Comparison of ENCODE assay signal across 12 cellular contexts in genomic region chr2:173218331-173219056, GRCh38.
DNase-seq lines count a peak whose midpoint lies in the region; ATAC-seq, FAIRE-seq and TF ChIP-seq lines count a peak whose summit lies in the region.
"Had no signal": no experiment of that assay in that cellular context is flagged by ENCODE, and none has a peak within 500 bp of the region (broad histone marks: within the 10 kb centered on the region; RNA-seq: fewer than 3 reads in every experiment).

No MANE protein-coding gene starts in this region.

- H3K27me3 ChIP-seq in H1 (replicated peaks in 1 of 4; ENCODE audit: control insufficient read depth in 3 of 4, extremely low read depth in 1 of 4, insufficient read depth in 3 of 4, low read length in 3 of 4): no peaks in the 10 kb centered on the region
- no peaks in the 10 kb centered on the region for H3K27me3 ChIP-seq in lower lobe of right lung (ENCODE audit: low read depth)

- H3K23ac ChIP-seq in H1 (ENCODE audit: insufficient read length): no peak overlapping the region

- H3K9me3 ChIP-seq in A549 (no peaks in the 10 kb centered on the region), H1 (ENCODE audit: insufficient read depth in 2 of 2, low read depth in 1 of 2, low read length in 1 of 2) (no peaks in the 10 kb centered on the region), lower lobe of right lung (no peaks in the 10 kb centered on the region)

- no peak overlapping the region for H4K91ac ChIP-seq in H1 (replicated peaks; ENCODE audit: insufficient read length, low read length)

- H4K20me1 ChIP-seq in H1 (replicated peaks in 1 of 2; ENCODE audit: control insufficient read depth in 1 of 2, insufficient read depth in 2 of 2, low read length in 2 of 2): no peaks in the 10 kb centered on the region

- H3K79me1 ChIP-seq in H1 (ENCODE audit: low read depth, low read length): no peaks in the 10 kb centered on the region

- H3K4me1 ChIP-seq in A549: peaks cover 7% of the 10 kb centered on the region; the same call in 1 of the 3 replicates
- peaks cover 0 to 7% (median 2%) of the 10 kb centered on the region in 4 experiments; a peak in 5 of 7 replicates for H3K4me1 ChIP-seq in H1 (replicated peaks in 1 of 4; ENCODE audit: control insufficient read depth in 3 of 4, insufficient read depth in 4 of 4, low read length in 3 of 4)
- peaks cover 12% of the 10 kb centered on the region for H3K4me1 ChIP-seq in lower lobe of right lung

- intact Hi-C loops in lower lobe of right lung (cut with DNase I): no loop called here

- peaks cover 3 to 9% of the 10 kb centered on the region in 2 donors for H3K4me1 Mint-ChIP-seq in natural killer cell treated with Interleukin-12 subunit alpha and Interleukin-12 subunit beta and Interleukin-15 and Interleukin-18, amount 100 ng/mL, for 72 hours (ENCODE audit: low read depth in 2 of 2)
- H3K4me1 Mint-ChIP-seq: B cell had no signal

- H3K14ac ChIP-seq in H1 (ENCODE audit: insufficient read length): no peak overlapping the region

- no peak overlapping the region for H2AK5ac ChIP-seq in H1 (ENCODE audit: low read depth, low read length)

- no peak overlapping the region for H3K4ac ChIP-seq in H1 (replicated peaks; ENCODE audit: insufficient read length, low read depth, low read length)

- POLR2A ChIA-PET in A549 (lab: Yijun Ruan, JAX) (no interaction called here), H1 (lab: Charles Lee; ENCODE audit: partially characterized antibody) (interaction anchor here (1.2 kb wide), 1 partner anchor 11 kb away, joined by 4 read pairs; no protein-coding TSS in a partner anchor)

- H3K9ac ChIP-seq in H1 (replicated peaks in 1 of 4; ENCODE audit: extremely low read depth in 1 of 4, low read depth in 3 of 4, low read length in 3 of 4): no peak overlapping the region

- CTCF ChIA-PET in A549 (lab: Yijun Ruan, JAX) (interaction anchor here (0.8 to 16.4 kb wide), 6 partner anchors 7 to 412 kb away, joined by 3 to 395 read pairs (median 4); no protein-coding TSS in a partner anchor), H1 (lab: Charles Lee; ENCODE audit: partially characterized antibody) (interaction anchor here (0.7 to 14.7 kb wide), 10 partner anchors 8 to 349 kb away, joined by 3 to 227 read pairs (median 4); no protein-coding TSS in a partner anchor)

- no peak overlapping the region for H2BK12ac ChIP-seq in H1 (ENCODE audit: low read depth, low read length)

- no peaks in the 10 kb centered on the region for H3K23me2 ChIP-seq in H1 (ENCODE audit: low read depth, low read length)

- TF ChIP-seq POLR2A in A549 (IDR thresholded peaks at IDR 0.05; ENCODE audit: low read length) (no peak), H1 (IDR thresholded peaks at IDR 0.05; ENCODE audit: control extremely low read depth in 1 of 2, low read depth in 2 of 2, low read length in 2 of 2) (no peak)

- H3K36me3 ChIP-seq in H1 (ENCODE audit: control insufficient read depth in 2 of 4, insufficient read depth in 4 of 4, low read length in 3 of 4) (no peaks in the 10 kb centered on the region), lower lobe of right lung (no peaks in the 10 kb centered on the region)

- H4K8ac ChIP-seq in H1 (ENCODE audit: extremely low read depth, insufficient read depth, low read length): no peak overlapping the region

- H3K27ac ChIP-seq in A549 (no peak overlapping the region), H1 (ENCODE audit: low read depth, low read length) (no peak overlapping the region), lower lobe of right lung (peak overlapping the region; percentile 5)

- no peak overlapping the region for H3K18ac ChIP-seq in H1 (ENCODE audit: extremely low read depth, low read length)

- no peak overlapping the region for H3K4me3 ChIP-seq in A549
- H3K4me3 ChIP-seq in H1 (ENCODE audit: extremely low read depth in 1 of 4, insufficient read depth in 2 of 4, low read depth in 3 of 4, low read length in 4 of 4): no peak overlapping the region
- no peak overlapping the region for H3K4me3 ChIP-seq in lower lobe of right lung

- no peak for TF ChIP-seq RAD21 in A549 (conservative IDR thresholded peaks at IDR 0.05 in 1 of 2, IDR thresholded peaks at IDR 0.05 in 1 of 2)
- no peak for TF ChIP-seq RAD21 in H1 (IDR thresholded peaks at IDR 0.05 in 1 of 2, conservative IDR thresholded peaks at IDR 0.05 in 1 of 2; ENCODE audit: low read depth in 2 of 2, low read length in 2 of 2)

- ATAC-seq in A549 (no peak), lower lobe of right lung (peak in 1 of 2 donors; percentile 81), GM21786 (IDR thresholded peaks at IDR 0.05; ENCODE audit: unreplicated experiment) (no peak)
- ATAC-seq in activated CD4-positive, CD25-positive, alpha-beta regulatory T cell treated with anti-CD3 and anti-CD28 coated beads, Interleukin-2, amount 50 U/mL, for 24 hours: no peak
- no peak for ATAC-seq in natural killer cell treated with Interleukin-12 subunit alpha and Interleukin-12 subunit beta and Interleukin-15 and Interleukin-18, amount 100 ng/mL, for 72 hours

- no peak for TF ChIP-seq EP300 in A549 (IDR thresholded peaks at IDR 0.05)
- no peak for TF ChIP-seq EP300 in H1 (IDR thresholded peaks at IDR 0.05; ENCODE audit: borderline replicate concordance in 1 of 2, low read depth in 2 of 2, low read length in 2 of 2)

- no peak overlapping the region for H2BK5ac ChIP-seq in H1 (ENCODE audit: low read depth, low read length)

- DNase-seq in A549 (ENCODE audit: low read depth in 1 of 2, low spot score in 1 of 2) (no peak), HuH-7.5 (ENCODE audit: low spot score) (peak; percentile 33), H1 (ENCODE audit: low read depth in 1 of 2, low spot score in 2 of 2) (no peak), lower lobe of right lung (no peak), cerebellar cortex (ENCODE audit: low spot score) (no peak)
- DNase-seq in natural killer cell treated with Interleukin-12 subunit alpha and Interleukin-12 subunit beta and Interleukin-15 and Interleukin-18, amount 100 ng/mL, for 72 hours (ENCODE audit: low spot score): no peak
- DNase-seq: activated CD4-positive, CD25-positive, alpha-beta regulatory T cell; activated naive CD4-positive, alpha-beta T cell treated with Interleukin-2 at 50 U/mL for 16 hours; Karpas-422 had no signal

- H3K36me3 Mint-ChIP-seq in natural killer cell treated with Interleukin-12 subunit alpha and Interleukin-12 subunit beta and Interleukin-15 and Interleukin-18, amount 100 ng/mL, for 72 hours: no peaks in the 10 kb centered on the region

- no peaks in the 10 kb centered on the region for H3K9me3 Mint-ChIP-seq in natural killer cell treated with Interleukin-12 subunit alpha and Interleukin-12 subunit beta and Interleukin-15 and Interleukin-18, amount 100 ng/mL, for 72 hours

- 79% methylated on average over 6 of the region's 6 CpGs for WGBS in A549 (ENCODE audit: missing lambda C conversion rate)
- 58% methylated on average over 6 of the region's 6 CpGs; no CpG with 5 or more reads in 1 of the 2 experiments for WGBS in H1 (ENCODE audit: extremely low coverage in 1 of 2, insufficient coverage in 1 of 2, insufficient read length in 1 of 2, insufficient replicate concordance in 2 of 2, low coverage in 1 of 2, low lambda C conversion rate in 2 of 2, missing lambda C conversion rate in 1 of 2), 2 experiments

- no peak overlapping the region for H2BK120ac ChIP-seq in H1 (replicated peaks; ENCODE audit: low read depth, low read length)

- no peaks in the 10 kb centered on the region for H3K79me2 ChIP-seq in H1 (ENCODE audit: control insufficient read depth in 1 of 2, insufficient read depth in 2 of 2, low read length in 2 of 2)

- no peak overlapping the region for H3K4me3 Mint-ChIP-seq in natural killer cell treated with Interleukin-12 subunit alpha and Interleukin-12 subunit beta and Interleukin-15 and Interleukin-18, amount 100 ng/mL, for 72 hours
- H3K4me3 Mint-ChIP-seq: B cell had no signal

- H3K27me3 Mint-ChIP-seq in natural killer cell treated with Interleukin-12 subunit alpha and Interleukin-12 subunit beta and Interleukin-15 and Interleukin-18, amount 100 ng/mL, for 72 hours: no peaks in the 10 kb centered on the region
- H3K27me3 Mint-ChIP-seq: B cell had no signal

- FAIRE-seq in A549 (lab: Jason Lieb, UNC): no peak
- peak; percentile 57 for FAIRE-seq in H1 (lab: Jason Lieb, UNC)

- no peak overlapping the region for H3K27ac Mint-ChIP-seq in natural killer cell treated with Interleukin-12 subunit alpha and Interleukin-12 subunit beta and Interleukin-15 and Interleukin-18, amount 100 ng/mL, for 72 hours
- H3K27ac Mint-ChIP-seq: B cell had no signal

- no peak overlapping the region for H3K56ac ChIP-seq in H1 (replicated peaks; ENCODE audit: insufficient read length, low read depth, low read length)

- no peak overlapping the region for H2BK15ac ChIP-seq in H1 (ENCODE audit: low read length)

- no peak overlapping the region for H2BK20ac ChIP-seq in H1 (ENCODE audit: low read length)

- no peak overlapping the region for H2AFZ ChIP-seq in H1 (ENCODE audit: low read length)

- H4K5ac ChIP-seq in H1 (ENCODE audit: insufficient read length, low read depth, low read length): no peak overlapping the region

- H3K4me2 ChIP-seq in A549 (no peak overlapping the region), H1 (ENCODE audit: insufficient read depth in 1 of 2, low read depth in 2 of 2, low read length in 2 of 2) (no peak overlapping the region)

- TF ChIP-seq CTCF in A549 (IDR thresholded peaks at IDR 0.05): no peak
- TF ChIP-seq CTCF in H1 (IDR thresholded peaks at IDR 0.05; ENCODE audit: control extremely low read depth in 1 of 3, insufficient read depth in 1 of 3, low read depth in 1 of 3, low read length in 3 of 3): no peak
- no peak for TF ChIP-seq CTCF in lower lobe of right lung (IDR thresholded peaks at IDR 0.05)

TF ChIP-seq in A549, 52 proteins besides CTCF, POLR2A, EP300 and RAD21:
- TF ChIP-seq JUN (IDR thresholded peaks at IDR 0.05) (no peak), CEBPB (IDR thresholded peaks at IDR 0.05) (peak; percentile 55 to 76; a peak in 3 of 4 replicates)

TF ChIP-seq in H1, 55 proteins besides CTCF, POLR2A, EP300 and RAD21:
- peak; percentile 86 for TF ChIP-seq CEBPB (IDR thresholded peaks at IDR 0.05; ENCODE audit: low read depth, low read length)
- TF ChIP-seq EZH2 (IDR thresholded peaks at IDR 0.05; ENCODE audit: low read depth, low read length, severe bottlenecking): no peak

Comparison
In these comparisons a context has a peak if more than half of its experiments do, and no peak if none do; other contexts are left out.
1. Of the 18 proteins assayed by ChIP-seq in both H1 and A549: peak only in H1: none; only in A549: none; in both: CEBPB; in neither: 17.